In genomic region chr16:901149-901548, GRCh38 we compare ENCODE assay signal across 20 cellular contexts.
"Had no signal": no experiment of that assay in that cellular context is flagged by ENCODE, and none has a peak within 500 bp of the region (broad histone marks: within the 10 kb centered on the region; RNA-seq: fewer than 3 reads in every experiment).

No MANE protein-coding gene starts in this region.

- H3K4me1 ChIP-seq: esophagus muscularis mucosa, gastrocnemius medialis, pancreas, prostate gland, transverse colon had no signal

- H3K27ac ChIP-seq: epithelial cell of prostate, esophagus muscularis mucosa, gastrocnemius medialis, left ventricle myocardium inferior, pancreas, prostate gland, skin epidermis, thoracic aorta, transverse colon had no signal

- H3K9me3 ChIP-seq: gastrocnemius medialis, pancreas, prostate gland, thoracic aorta, transverse colon had no signal

- H3K4me1 Mint-ChIP-seq: stimulated activated naive B cell treated with anti-CD40 and anti-IgM and Interleukin-4, amounts not matched to agents 10 μg/mL and 1 μg/mL and 100 μg/mL, for 72 hours; stimulated activated naive CD8-positive, alpha-beta T cell treated with anti-CD3 and anti-CD28 coated beads, Interleukin-15, amount 100 ng/mL, for 72 hours had no signal

- H3K27me3 Mint-ChIP-seq: effector memory CD8-positive, alpha-beta T cell; naive B cell; stimulated activated naive B cell treated with anti-CD40 and anti-IgM and Interleukin-4, amounts not matched to agents 10 μg/mL and 1 μg/mL and 100 μg/mL, for 72 hours; stimulated activated naive CD8-positive, alpha-beta T cell treated with anti-CD3 and anti-CD28 coated beads, Interleukin-15, amount 100 ng/mL, for 72 hours had no signal

- H3K9me3 Mint-ChIP-seq: effector memory CD8-positive, alpha-beta T cell; naive B cell; stimulated activated naive B cell treated with anti-CD40 and anti-IgM and Interleukin-4, amounts not matched to agents 10 μg/mL and 1 μg/mL and 100 μg/mL, for 72 hours had no signal

- H3K36me3 ChIP-seq: pancreas, prostate gland, thoracic aorta, transverse colon had no signal

- H3K4me3 ChIP-seq: esophagus muscularis mucosa, gastrocnemius medialis, left ventricle myocardium inferior, pancreas, prostate gland, skin epidermis, thoracic aorta, transverse colon had no signal

- H3K27me3 ChIP-seq: esophagus muscularis mucosa, gastrocnemius medialis, pancreas, transverse colon had no signal

- H3K27ac Mint-ChIP-seq: effector memory CD8-positive, alpha-beta T cell; naive B cell; nephron; stimulated activated naive B cell treated with anti-CD40 and anti-IgM and Interleukin-4, amounts not matched to agents 10 μg/mL and 1 μg/mL and 100 μg/mL, for 72 hours had no signal

- ATAC-seq: effector memory CD8-positive, alpha-beta T cell; gastrocnemius medialis; pancreas; stimulated activated naive B cell treated with anti-CD40 and anti-IgM and Interleukin-4, amounts not matched to agents 10 μg/mL and 1 μg/mL and 100 μg/mL, for 72 hours; stimulated activated naive CD8-positive, alpha-beta T cell treated with anti-CD3 and anti-CD28 coated beads, Interleukin-15, amount 100 ng/mL, for 72 hours had no signal

- H3K4me3 Mint-ChIP-seq: effector memory CD8-positive, alpha-beta T cell; nephron; stimulated activated naive B cell treated with anti-CD40 and anti-IgM and Interleukin-4, amounts not matched to agents 10 μg/mL and 1 μg/mL and 100 μg/mL, for 72 hours; stimulated activated naive CD8-positive, alpha-beta T cell treated with anti-CD3 and anti-CD28 coated beads, Interleukin-15, amount 100 ng/mL, for 72 hours had no signal

- DNase-seq: cortex of kidney; effector memory CD8-positive, alpha-beta T cell; gastrocnemius medialis; islet precursor cell; left ventricle myocardium inferior; mesendoderm; naive B cell; occipital lobe; stimulated activated CD4-positive, alpha-beta T cell treated with anti-CD3 and anti-CD28 coated beads, Interleukin-2, amount 100 ng/mL, for 24 hours; stimulated activated CD4-positive, alpha-beta T cell treated with anti-CD3 and anti-CD28 coated beads, Interleukin-4, amount 100 ng/mL, for 4 hours; stimulated activated naive B cell treated with anti-CD40 and anti-IgM and Interleukin-4, amounts not matched to agents 10 μg/mL and 1 μg/mL and 100 μg/mL, for 72 hours; stimulated activated naive CD8-positive, alpha-beta T cell treated with anti-CD3 and anti-CD28 coated beads, Interleukin-15, amount 100 ng/mL, for 72 hours; transverse colon had no signal
